In genomic region chr15:62250978-62251377, GRCh38 we compare ENCODE assay signal across 9 cellular contexts.
"Had no signal": no experiment of that assay in that cellular context is flagged by ENCODE, and none has a peak within 500 bp of the region (broad histone marks: within the 10 kb centered on the region; RNA-seq: fewer than 3 reads in every experiment).

No MANE protein-coding gene starts in this region.

- H3K4me1 Mint-ChIP-seq: IgD-negative memory B cell had no signal

- H3K9me3 Mint-ChIP-seq: IgD-negative memory B cell had no signal

- DNase-seq: GM23248, GOT3, H9, HCEC 1CT, KBM-7 had no signal

- H3K4me3 ChIP-seq: GM23248 had no signal

- H3K4me2 ChIP-seq: KMS-11 had no signal

- H3K4me3 Mint-ChIP-seq: H9, IgD-negative memory B cell had no signal

- H3K27ac ChIP-seq: GM23248, KMS-11 had no signal

- H3K27ac Mint-ChIP-seq: H9, IgD-negative memory B cell had no signal

- FAIRE-seq: H54, HTR-8/SVneo had no signal
